In the genomic region with DNA sequence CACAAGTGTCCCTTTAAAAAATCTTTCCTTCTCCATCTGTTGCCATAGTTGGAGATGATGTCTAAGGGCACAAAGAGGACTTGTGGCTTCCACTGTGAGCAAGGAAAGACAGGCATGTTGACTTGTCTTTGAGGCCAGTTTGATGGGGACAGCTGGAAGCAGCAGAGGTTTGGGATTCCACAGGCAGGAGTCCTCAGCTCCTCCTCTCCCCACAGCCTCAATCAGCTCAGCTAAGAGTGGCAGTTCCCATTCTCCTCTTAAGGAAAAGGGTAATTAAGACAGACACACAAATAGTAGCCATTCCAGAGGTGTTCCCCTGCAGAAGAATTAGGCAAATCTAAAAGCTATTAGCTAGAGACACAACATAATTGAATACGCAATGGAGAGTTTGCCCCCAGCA, we compare ENCODE assay signal across 20 cellular contexts.
"Had no signal": no experiment of that assay in that cellular context is flagged by ENCODE, and none has a peak within 500 bp of the region (broad histone marks: within the 10 kb centered on the region; RNA-seq: fewer than 3 reads in every experiment).

No MANE protein-coding gene starts in this region.

- H3K4me3 ChIP-seq: colonic mucosa, lung, right atrium auricular region, suprapubic skin had no signal

- H3K9me3 ChIP-seq: colonic mucosa, right atrium auricular region, suprapubic skin had no signal

- ATAC-seq: activated CD4-positive, CD25-positive, alpha-beta regulatory T cell treated with anti-CD3 and anti-CD28 coated beads, Interleukin-2, amount 50 U/mL, for 24 hours; left colon; naive thymus-derived CD4-positive, alpha-beta T cell; stimulated activated naive CD8-positive, alpha-beta T cell treated with anti-CD3 and anti-CD28 coated beads, Interleukin-15, Interleukin-2, amounts not matched to agents 100 U/mL and 50 U/mL, for 24 hours had no signal

- H3K27ac Mint-ChIP-seq: activated naive CD8-positive, alpha-beta T cell treated with anti-CD3 and anti-CD28 coated beads for 36 hours; activated T-helper 1 cell treated with anti-CD3 and anti-CD28 coated beads, Interleukin-12 subunit alpha, Interleukin-12 subunit beta, Interleukin-2, Interleukin-4 antibody, amounts not matched to agents 30 ng/mL and 10 ng/mL and 1 ng/mL, durations not matched to agents 14 hours and 24 hours and 36 hours had no signal

- H3K27me3 ChIP-seq: colonic mucosa, right atrium auricular region, suprapubic skin had no signal

- H3K4me1 ChIP-seq: colonic mucosa had no signal

- H3K9me3 Mint-ChIP-seq: activated T-helper 1 cell treated with anti-CD3 and anti-CD28 coated beads, Interleukin-12 subunit alpha, Interleukin-12 subunit beta, Interleukin-2, Interleukin-4 antibody, amounts not matched to agents 30 ng/mL and 10 ng/mL and 1 ng/mL, durations not matched to agents 14 hours and 24 hours and 36 hours had no signal

- H3K27me3 Mint-ChIP-seq: activated naive CD8-positive, alpha-beta T cell treated with anti-CD3 and anti-CD28 coated beads for 36 hours; naive thymus-derived CD4-positive, alpha-beta T cell had no signal

- DNase-seq: activated CD4-positive, alpha-beta T cell treated with anti-CD3 and anti-CD28 coated beads, Interleukin-2, amount 50 U/mL, for 1 hour; activated naive CD8-positive, alpha-beta T cell treated with anti-CD3 and anti-CD28 coated beads for 36 hours; central memory CD4-positive, alpha-beta T cell; colonic mucosa; foreskin melanocyte; head of caudate nucleus; left colon; naive thymus-derived CD4-positive, alpha-beta T cell; nucleus accumbens; small intestine; stimulated activated CD4-positive, alpha-beta T cell treated with anti-CD3 and anti-CD28 coated beads, Interleukin-4, amount 100 ng/mL, for 4 hours; stimulated activated CD8-positive, alpha-beta memory T cell treated with anti-CD3 and anti-CD28 coated beads, Interleukin-4, amount 100 ng/mL, for 48 hours; stimulated activated naive CD8-positive, alpha-beta T cell treated with anti-CD3 and anti-CD28 coated beads, Interleukin-15, Interleukin-2, amounts not matched to agents 100 U/mL and 50 U/mL, for 24 hours; trophoblast cell had no signal

- H3K36me3 ChIP-seq: colonic mucosa, right atrium auricular region, suprapubic skin had no signal

- H3K4me3 Mint-ChIP-seq: activated naive CD8-positive, alpha-beta T cell treated with anti-CD3 and anti-CD28 coated beads for 36 hours; activated T-helper 1 cell treated with anti-CD3 and anti-CD28 coated beads, Interleukin-12 subunit alpha, Interleukin-12 subunit beta, Interleukin-2, Interleukin-4 antibody, amounts not matched to agents 30 ng/mL and 10 ng/mL and 1 ng/mL, durations not matched to agents 14 hours and 24 hours and 36 hours; brain; naive thymus-derived CD4-positive, alpha-beta T cell had no signal

- H3K27ac ChIP-seq: colonic mucosa, suprapubic skin had no signal

- H3K36me3 Mint-ChIP-seq: brain had no signal
